ENCODE assay signal across 8 cellular contexts in the genomic region with DNA sequence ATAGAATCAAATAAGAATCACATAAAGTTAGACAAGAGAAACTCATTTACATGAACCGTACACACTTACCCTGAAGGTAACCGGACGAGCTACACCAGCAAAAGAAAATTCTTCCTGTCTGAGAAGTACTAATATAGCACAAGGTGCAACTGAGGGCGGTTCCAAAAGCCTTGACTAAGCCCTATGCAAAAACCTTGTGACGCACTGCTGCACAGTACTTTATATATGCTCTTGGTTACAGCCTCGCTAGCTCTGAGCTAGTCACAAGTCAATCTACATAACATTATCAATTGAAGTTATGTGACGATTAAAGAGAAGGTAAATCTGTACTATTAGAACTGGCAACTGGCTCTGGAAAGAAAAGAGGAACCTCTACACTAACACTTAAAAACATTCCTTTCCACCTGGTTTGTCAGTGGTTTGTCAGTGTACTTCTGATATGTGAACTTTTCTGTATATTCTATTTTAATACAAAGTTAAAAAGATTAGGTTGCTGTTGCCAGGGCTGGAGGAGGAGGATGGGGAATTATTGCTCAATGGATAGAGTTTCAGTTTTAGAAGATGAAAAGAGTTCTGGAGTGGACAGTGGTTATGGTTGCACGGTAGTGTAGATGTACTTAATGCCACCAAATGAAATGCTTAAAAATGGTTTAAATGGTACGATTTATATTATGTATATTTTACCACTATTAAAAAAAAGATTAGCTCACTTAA. TPM values are rescaled to one million over a fixed set of nuclear protein-coding genes. Genes with fewer than 3 reads are reported as not detected.
DNase-seq lines count a peak whose midpoint lies in the region; ATAC-seq, FAIRE-seq and TF ChIP-seq lines count a peak whose summit lies in the region.

No MANE protein-coding gene starts in this region.

- H3K36me3 ChIP-seq in MG63, result no peaks in the 10 kb centered on the region; the same call in 1 of the 2 replicates

- no peaks in the 10 kb centered on the region for H3K27me3 ChIP-seq in MG63

- intact Hi-C loops in left ventricle myocardium superior (cut with micrococcal nuclease), result no loop called here
- intact Hi-C loops in posterior cingulate gyrus (cut with DNase I), result no loop called here

- peak; percentile 87 for FAIRE-seq in GM12892 (lab: Jason Lieb, UNC)

- peak; percentile 82 for ATAC-seq in left ventricle myocardium superior

- H3K9me3 ChIP-seq in MG63, result no peaks in the 10 kb centered on the region

- no peak for TF ChIP-seq CTCF in NB4 (IDR thresholded peaks at IDR 0.05; ENCODE audit: low read depth, low read length)

- H3K4me3 ChIP-seq in NB4 (ENCODE audit: low read depth, low read length), result no peak overlapping the region
- no peak overlapping the region for H3K4me3 ChIP-seq in MG63

- TF ChIP-seq POLR2A in GM12892 (IDR thresholded peaks at IDR 0.05; ENCODE audit: low read depth, low read length) (peak; percentile 97), NB4 (IDR thresholded peaks at IDR 0.05; ENCODE audit: extremely low read depth, insufficient read length) (no peak)

- peak; percentile 20 for DNase-seq in GM12892 (ENCODE audit: insufficient read length)
- peak; percentile 18 for DNase-seq in HCEC 1CT
- DNase-seq in NB4 (ENCODE audit: low read depth), result peak; percentile 42
- DNase-seq in activated T-cell treated with anti-CD3 and anti-CD28 coated beads, Interleukin-2, amount 50 U/mL, for 48 hours, result peak; percentile 38 to 57
- DNase-seq in left ventricle myocardium superior, result no peak
- peak; percentile 42 to 43 for DNase-seq in stimulated activated CD4-positive, alpha-beta T cell treated with anti-CD3 and anti-CD28 coated beads, Interleukin-2, amount 100 ng/mL, for 48 hours
- no peak for DNase-seq in MG63
- DNase-seq in posterior cingulate gyrus, result no peak

RNA-seq across cellular contexts. Expression of gene NT5C3A, which starts 21.6 kb away (rescaled TPM):
- polyA plus RNA-seq in GM12892 (2012; ENCODE audit: missing spikeins), result 55.8 TPM
- total RNA-seq in left ventricle myocardium superior, result 28.4 TPM
- 27.8 and 34.2 TPM in 2 replicates for total RNA-seq in MG63 (2014; rRNA removed; shearing (Covaris generic); ENCODE audit: low replicate concordance)

Comparison
In these comparisons a context has a peak if more than half of its experiments do, and no peak if none do; other contexts are left out.
1. DNase-seq: peak in GM12892 (single experiment), HCEC 1CT (single experiment), NB4 (single experiment), activated T-cell treated with anti-CD3 and anti-CD28 coated beads, Interleukin-2, amount 50 U/mL, for 48 hours (2 of 2) and stimulated activated CD4-positive, alpha-beta T cell treated with anti-CD3 and anti-CD28 coated beads, Interleukin-2, amount 100 ng/mL, for 48 hours (2 of 2); none in left ventricle myocardium superior (single experiment), MG63 (single experiment) and posterior cingulate gyrus (0 of 10).